Comparison of ENCODE assay signal across 18 cellular contexts in genomic region chr2:85357736-85358135, GRCh38. TPM values are rescaled to one million over a fixed set of nuclear protein-coding genes. Genes with fewer than 3 reads are reported as not detected.
DNase-seq lines count a peak whose midpoint lies in the region; ATAC-seq, FAIRE-seq and TF ChIP-seq lines count a peak whose summit lies in the region.
"Had no signal": no experiment of that assay in that cellular context is flagged by ENCODE, and none has a peak within 500 bp of the region (broad histone marks: within the 10 kb centered on the region; RNA-seq: fewer than 3 reads in every experiment).

No MANE protein-coding gene starts in this region.

- H3K9ac ChIP-seq in Loucy (ENCODE audit: low read depth, low read length, poor library complexity, severe bottlenecking), result no peak overlapping the region
- peak overlapping the region; percentile 52 for H3K9ac ChIP-seq in adipocyte (ENCODE audit: low read length)
- H3K9ac ChIP-seq: BLaER1 had no signal

- no peaks in the 10 kb centered on the region for H4K20me1 ChIP-seq in Loucy (ENCODE audit: insufficient read depth, low read length, poor library complexity, severe bottlenecking)
- H4K20me1 ChIP-seq: BLaER1 had no signal

- WGBS in psoas muscle, 3 donors, result 75 to 77% (median 77%) methylated on average over 3 of the region's 3 CpGs
- 90 to 94% methylated on average over 3 of the region's 3 CpGs for WGBS in sigmoid colon, 2 donors

- peak overlapping the region; percentile 51 for H3K27ac ChIP-seq in epithelial cell of prostate
- peak overlapping the region; percentile 90 for H3K27ac ChIP-seq in psoas muscle
- no peak overlapping the region for H3K27ac ChIP-seq in sigmoid colon
- H3K27ac ChIP-seq: A549, BLaER1, SJSA1 had no signal

- TF ChIP-seq EP300 in sigmoid colon (IDR thresholded peaks at IDR 0.05), result no peak

- H3K36me3 ChIP-seq in Loucy (ENCODE audit: insufficient read depth, low read length) (no peaks in the 10 kb centered on the region), adipocyte (ENCODE audit: control insufficient read depth, insufficient read depth, low read length, severe bottlenecking) (peaks cover 31% of the 10 kb centered on the region), psoas muscle (ENCODE audit: insufficient read depth in 1 of 2, low read depth in 1 of 2) (peaks cover 0 to 61% of the 10 kb centered on the region in 2 donors), sigmoid colon (peaks cover 0 to 57% (median 12%) of the 10 kb centered on the region in 4 donors)

- no peak overlapping the region for H2AFZ ChIP-seq in Loucy (ENCODE audit: low read length)

- H3F3A ChIP-seq in Loucy (ENCODE audit: low read depth), result no peaks in the 10 kb centered on the region

- H3K9me2 ChIP-seq in Loucy (replicated peaks; ENCODE audit: low read depth, low read length), result no peaks in the 10 kb centered on the region

- intact Hi-C loops in psoas muscle (cut with DNase I), result no loop called here
- intact Hi-C loops in sigmoid colon (cut with DNase I), result loop anchor here (10.0 kb wide), 1 partner anchor 747 kb away; the partner anchor contains the start of genes POLR1A and PTCD3

- peaks cover 32% of the 10 kb centered on the region for H3K4me1 ChIP-seq in Loucy (ENCODE audit: insufficient read depth, low read length, poor library complexity, severe bottlenecking)
- peaks cover 41% of the 10 kb centered on the region for H3K4me1 ChIP-seq in adipocyte (ENCODE audit: control insufficient read depth, insufficient read depth, low read length)
- H3K4me1 ChIP-seq in psoas muscle, result peaks cover 34% of the 10 kb centered on the region
- H3K4me1 ChIP-seq in sigmoid colon, result peaks cover 0 to 41% (median 24%) of the 10 kb centered on the region in 4 donors

- H3K79me2 ChIP-seq in Loucy (ENCODE audit: insufficient read depth, low read length), result peaks cover 24% of the 10 kb centered on the region

- DNase-seq in adipocyte (ENCODE audit: low read depth) (no peak), epithelial cell of prostate (ENCODE audit: low read depth, low spot score) (no peak), psoas muscle (no peak), sigmoid colon (no peak), H54 (ENCODE audit: insufficient read length, low spot score) (no peak)
- DNase-seq: CD8-positive, alpha-beta memory T cell; GOT3; KBM-7; NCI-H1417 treated with DMSO at 0.1 percent for 48 hours; NCI-H187 treated with DMSO at 0.1 percent for 48 hours; NCI-H345; NCI-H524 treated with DMSO at 0.1 percent for 48 hours had no signal

- H3K9me3 ChIP-seq in Loucy (ENCODE audit: insufficient read depth, low read depth, low read length) (no peaks in the 10 kb centered on the region), adipocyte (ENCODE audit: control insufficient read depth, low read length) (no peaks in the 10 kb centered on the region), psoas muscle (no peaks in the 10 kb centered on the region), sigmoid colon (no peaks in the 10 kb centered on the region)
- H3K9me3 ChIP-seq: A549, BLaER1, SJSA1 had no signal

- H3K27me3 ChIP-seq in Loucy (ENCODE audit: insufficient read depth, low read length, poor library complexity, severe bottlenecking) (no peaks in the 10 kb centered on the region), adipocyte (replicated peaks; ENCODE audit: control insufficient read depth, insufficient read depth, low read length) (no peaks in the 10 kb centered on the region), psoas muscle (ENCODE audit: insufficient read depth in 3 of 3, low read length in 2 of 3) (no peaks in the 10 kb centered on the region), sigmoid colon (no peaks in the 10 kb centered on the region)
- H3K27me3 ChIP-seq: BLaER1, SJSA1 had no signal

- no peak for TF ChIP-seq POLR2A in sigmoid colon (IDR thresholded peaks at IDR 0.05)
- no peak for TF ChIP-seq POLR2A in H54 (IDR thresholded peaks at IDR 0.05; ENCODE audit: low read depth, low read length)

- TF ChIP-seq CTCF in Loucy (conservative IDR thresholded peaks at IDR 0.05; ENCODE audit: low read length) (no peak), psoas muscle (IDR thresholded peaks at IDR 0.05) (no peak), sigmoid colon (IDR thresholded peaks at IDR 0.05) (no peak)

- FAIRE-seq in H54 (lab: Jason Lieb, UNC), result no peak
- FAIRE-seq: A549, HepG2 had no signal

- peak overlapping the region; percentile 55 for H3K4me2 ChIP-seq in Loucy (ENCODE audit: low read depth, low read length, poor library complexity, severe bottlenecking)
- H3K4me2 ChIP-seq: A549, BLaER1 had no signal

- no peak for ATAC-seq in psoas muscle
- ATAC-seq in HG02840 (IDR thresholded peaks at IDR 0.05; ENCODE audit: low FRiP score, unreplicated experiment), result no peak
- ATAC-seq: A549, HepG2 had no signal

- H3K4me3 ChIP-seq in Loucy (ENCODE audit: low read length, poor library complexity, severe bottlenecking) (no peak overlapping the region), adipocyte (ENCODE audit: low read length) (peak overlapping the region; percentile 38), psoas muscle (peak overlapping the region; percentile 6), sigmoid colon (no peak overlapping the region)
- H3K4me3 ChIP-seq: A549, BLaER1, SJSA1 had no signal

RNA-seq across cellular contexts. Expression of gene ELMOD3, which starts 3.2 kb away (rescaled TPM):
- 10 to 100 TPM; 16.0 to 19.2 (median 17.6) TPM for total RNA-seq in psoas muscle
- polyA plus RNA-seq in psoas muscle, result 10 to 100 TPM; 17.2 to 33.2 (median 20.4) TPM
- total RNA-seq in sigmoid colon, result 10 to 100 TPM; 16.7 to 26.3 (median 22.9) TPM
- polyA plus RNA-seq in sigmoid colon, result 10 to 100 TPM; 11.6 to 22.7 (median 12.0) TPM

RNA-seq across cellular contexts. Expression of gene RETSAT, which starts 3.4 kb away (rescaled TPM):
- total RNA-seq in psoas muscle (100 to 1,000 TPM in 1 of 4 donors, 10 to 100 TPM in 3; 28.3 to 115 (median 63.3) TPM), sigmoid colon (10 to 100 TPM; 26.5 to 54.6 (median 42.1) TPM)
- polyA plus RNA-seq in psoas muscle (10 to 100 TPM; 36.9 to 74.3 (median 45.6) TPM), sigmoid colon (100 to 1,000 TPM in 1 of 3 donors, 10 to 100 TPM in 2; 33.6 to 112 (median 36.5) TPM)

RNA-seq across cellular contexts. Expression of gene TGOLN2, which starts 29.9 kb away (rescaled TPM):
- 10 to 100 TPM; 35.0 to 43.0 (median 36.9) TPM for total RNA-seq in psoas muscle
- 10 to 100 TPM; 14.3 to 51.7 (median 21.9) TPM for polyA plus RNA-seq in psoas muscle
- total RNA-seq in sigmoid colon, result 10 to 100 TPM; 78.9 to 95.0 (median 80.8) TPM
- 10 to 100 TPM; 12.6 to 85.8 (median 20.8) TPM for polyA plus RNA-seq in sigmoid colon

RNA-seq across cellular contexts. Expression of gene CAPG, which starts 52.4 kb away (rescaled TPM):
- total RNA-seq in psoas muscle, result 10 to 100 TPM in 1 of 4 donors, 1 to 10 TPM in 3; 4.2 to 11.1 (median 8.6) TPM
- 10 to 100 TPM in 1 of 3 donors, 1 to 10 TPM in 2; 2.8 to 10.2 (median 6.6) TPM for polyA plus RNA-seq in psoas muscle
- 10 to 100 TPM; 20.9 to 33.0 (median 30.1) TPM for total RNA-seq in sigmoid colon
- 100 to 1,000 TPM; 112 to 230 (median 150) TPM for polyA plus RNA-seq in sigmoid colon

Comparison
In these comparisons a context has a peak if more than half of its experiments do, and no peak if none do; other contexts are left out.
1. H3K4me3 ChIP-seq: peak in adipocyte (single experiment) and psoas muscle (single experiment); none in Loucy (single experiment) and sigmoid colon (0 of 4).
2. H3K27ac ChIP-seq: peak in epithelial cell of prostate (single experiment) and psoas muscle (single experiment); none in sigmoid colon (0 of 4).